12 cellular contexts compared by ENCODE assay signal in genomic region chr4:83552085-83552484, GRCh38. TPM values are rescaled to one million over a fixed set of nuclear protein-coding genes. Genes with fewer than 3 reads are reported as not detected.
DNase-seq lines count a peak whose midpoint lies in the region; ATAC-seq and TF ChIP-seq lines count a peak whose summit lies in the region.
"Had no signal": no experiment of that assay in that cellular context is flagged by ENCODE, and none has a peak within 500 bp of the region (broad histone marks: within the 10 kb centered on the region; RNA-seq: fewer than 3 reads in every experiment).

No MANE protein-coding gene starts in this region.

- no peak for TF ChIP-seq CTCF in HCT116 (IDR thresholded peaks at IDR 0.05 in 2 of 3, conservative IDR thresholded peaks at IDR 0.05 in 1 of 3; ENCODE audit: borderline replicate concordance in 1 of 3, insufficient read depth in 1 of 3, low read depth in 2 of 3, low read length in 2 of 3)
- TF ChIP-seq CTCF in mucosa of descending colon (IDR thresholded peaks at IDR 0.05) = no peak
- no peak for TF ChIP-seq CTCF in adrenal gland (IDR thresholded peaks at IDR 0.05)

- peaks cover 2% of the 10 kb centered on the region for H3K79me1 ChIP-seq in mesenchymal stem cell (replicated peaks; ENCODE audit: low read length, poor library complexity, severe bottlenecking)

- CTCF ChIA-PET in HCT116 (lab: Charles Lee) = no interaction called here

- H3K4me1 ChIP-seq in HCT116 (ENCODE audit: control insufficient read depth in 1 of 2, insufficient read depth in 2 of 2, low read length in 2 of 2) = peaks cover 45 to 81% of the 10 kb centered on the region in 2 experiments
- H3K4me1 ChIP-seq in mesenchymal stem cell (ENCODE audit: control insufficient read depth, insufficient read depth, low read depth, low read length) = peaks cover 5% of the 10 kb centered on the region
- H3K4me1 ChIP-seq in mucosa of descending colon (ENCODE audit: low read depth) = peaks cover 8% of the 10 kb centered on the region
- H3K4me1 ChIP-seq in adrenal gland (replicated peaks in 1 of 2) = peaks cover 0 to 3% of the 10 kb centered on the region in 2 donors

- H3K4ac ChIP-seq in mesenchymal stem cell (ENCODE audit: low read depth in 1 of 2, low read length in 2 of 2) = peak overlapping the region in 1 of 2 experiments; percentile 17

- no peak overlapping the region for H2BK5ac ChIP-seq in mesenchymal stem cell (ENCODE audit: low read depth, low read length, poor library complexity, severe bottlenecking)

- H2BK12ac ChIP-seq in mesenchymal stem cell (ENCODE audit: low read length in 2 of 2) = peak overlapping the region; percentile 29 to 39

- H3K27ac ChIP-seq in HCT116 (ENCODE audit: low read depth, low read length) (no peak overlapping the region), mesenchymal stem cell (ENCODE audit: low read length, poor library complexity, severe bottlenecking) (no peak overlapping the region), adrenal gland (no peak overlapping the region)

- POLR2A ChIA-PET in HCT116 (lab: Charles Lee) = interaction anchor here (0.6 kb wide), 1 partner anchor 16 kb away, joined by 3 read pairs; the partner anchor contains the start of gene GPAT3

- intact Hi-C loops in HCT116 (cut with micrococcal nuclease) = no loop called here
- intact Hi-C loops in mucosa of descending colon (cut with DNase I, micrococcal nuclease) = no loop called here
- intact Hi-C loops in adrenal gland (cut with DNase I) = no loop called here
- intact Hi-C loops in posterior cingulate gyrus (cut with DNase I) = no loop called here

- no peak overlapping the region for H3K4me3 ChIP-seq in HCT116 (replicated peaks in 1 of 2; ENCODE audit: low read depth in 1 of 2, low read length in 2 of 2)
- no peak overlapping the region for H3K4me3 ChIP-seq in mesenchymal stem cell (ENCODE audit: insufficient read depth in 1 of 2, low read depth in 1 of 2, low read length in 2 of 2)
- H3K4me3 ChIP-seq in mucosa of descending colon = no peak overlapping the region
- no peak overlapping the region for H3K4me3 ChIP-seq in adrenal gland

- peak overlapping the region in 1 of 2 experiments; percentile 44 for H3K18ac ChIP-seq in mesenchymal stem cell (ENCODE audit: low read depth in 1 of 2, low read length in 2 of 2)

- DNase-seq in COLO829 (ENCODE audit: low spot score) = peak; percentile 94
- no peak for DNase-seq in HCT116 (ENCODE audit: low read depth, low spot score)
- DNase-seq in UCSD-AML1 (lab: John Stamatoyannopoulos, UW; ENCODE audit: unreplicated experiment) = peak; percentile 10
- peak; percentile 66 for DNase-seq in mesenchymal stem cell
- no peak for DNase-seq in mucosa of descending colon
- no peak for DNase-seq in SK-N-DZ (ENCODE audit: low spot score)
- no peak for DNase-seq in adrenal gland
- no peak for DNase-seq in posterior cingulate gyrus
- DNase-seq: dermis blood vessel endothelial cell; head of caudate nucleus; NCI-H774; stimulated activated CD4-positive, alpha-beta T cell treated with anti-CD3 and anti-CD28 coated beads, Interleukin-4, amount 100 ng/mL, for 24 hours had no signal

- no peaks in the 10 kb centered on the region for H3K36me3 ChIP-seq in HCT116 (ENCODE audit: control insufficient read depth in 1 of 2, insufficient read depth in 2 of 2, low read length in 2 of 2)
- H3K36me3 ChIP-seq in mesenchymal stem cell (ENCODE audit: control insufficient read depth in 1 of 2, insufficient read depth in 2 of 2, low read depth in 1 of 2, low read length in 2 of 2) = no peaks in the 10 kb centered on the region
- no peaks in the 10 kb centered on the region for H3K36me3 ChIP-seq in mucosa of descending colon (ENCODE audit: low read depth)
- no peaks in the 10 kb centered on the region for H3K36me3 ChIP-seq in adrenal gland (replicated peaks in 1 of 2)

- 42% methylated on average over 3 of the region's 3 CpGs for WGBS in mesenchymal stem cell
- WGBS in adrenal gland, 4 donors = 71 to 82% (median 74%) methylated on average over 3 of the region's 3 CpGs

- H4K8ac ChIP-seq in mesenchymal stem cell (ENCODE audit: low read length) = peak overlapping the region; percentile 77

- peak overlapping the region; percentile 64 for H3K4me2 ChIP-seq in HCT116 (ENCODE audit: low read length)
- H3K4me2 ChIP-seq in mesenchymal stem cell (ENCODE audit: low read length, poor library complexity, severe bottlenecking) = no peak overlapping the region

- no peak overlapping the region for H2BK15ac ChIP-seq in mesenchymal stem cell (ENCODE audit: low read depth, poor library complexity, severe bottlenecking)

- H4K20me1 ChIP-seq in HCT116 (ENCODE audit: insufficient read depth) = no peaks in the 10 kb centered on the region

- no peaks in the 10 kb centered on the region for H3K9me2 ChIP-seq in HCT116 (ENCODE audit: insufficient read depth)

- peak overlapping the region; percentile 95 for H2AK5ac ChIP-seq in mesenchymal stem cell (ENCODE audit: low read length, severe bottlenecking)

- RAD21 ChIA-PET in HCT116 (lab: Charles Lee; ENCODE audit: low non-redundant PET in 1 of 2, low total read pairs in 2 of 2, uncharacterized antibody in 2 of 2, unreplicated experiment in 2 of 2) = no interaction called here

- H3K27me3 ChIP-seq in HCT116 (ENCODE audit: insufficient read depth, low read length) (no peaks in the 10 kb centered on the region), mesenchymal stem cell (ENCODE audit: control insufficient read depth in 1 of 2, insufficient read depth in 1 of 2, low read length in 2 of 2) (no peaks in the 10 kb centered on the region), adrenal gland (no peaks in the 10 kb centered on the region)

- TF ChIP-seq POLR2A in HCT116 (IDR thresholded peaks at IDR 0.05; ENCODE audit: borderline replicate concordance, extremely low read depth, insufficient read depth, insufficient read length) = no peak
- TF ChIP-seq POLR2A in adrenal gland (IDR thresholded peaks at IDR 0.05) = no peak

- H3K9ac ChIP-seq in HCT116 (ENCODE audit: low read length) = peak overlapping the region; percentile 1
- peak overlapping the region; percentile 49 for H3K9ac ChIP-seq in mesenchymal stem cell (ENCODE audit: low read length)

- ATAC-seq in HCT116 (peak; percentile 52), mucosa of descending colon (no peak)

- no peak overlapping the region for H2BK120ac ChIP-seq in mesenchymal stem cell (ENCODE audit: low read depth, low read length)

- peak overlapping the region; percentile 61 for H4K91ac ChIP-seq in mesenchymal stem cell (ENCODE audit: low read length)

- no peak overlapping the region for H3K23ac ChIP-seq in mesenchymal stem cell (ENCODE audit: low read length in 2 of 2)

- no peak for TF ChIP-seq RAD21 in HCT116 (IDR thresholded peaks at IDR 0.05; ENCODE audit: low read depth)

- H3K9me3 ChIP-seq in HCT116 (ENCODE audit: control insufficient read depth in 1 of 2, insufficient read depth in 1 of 2, low read depth in 1 of 2, low read length in 2 of 2) (no peaks in the 10 kb centered on the region), mesenchymal stem cell (ENCODE audit: control insufficient read depth, low read length) (no peaks in the 10 kb centered on the region), mucosa of descending colon (no peaks in the 10 kb centered on the region), adrenal gland (replicated peaks in 1 of 3) (peaks cover 0 to 3% (median 0%) of the 10 kb centered on the region in 3 donors)

- no TSS peak for BruUV-seq in HCT116 (replicated peaks; lab: Mats Ljungman, UMichigan)

- no peak overlapping the region for H2AFZ ChIP-seq in HCT116 (ENCODE audit: low read depth, low read length, poor library complexity, severe bottlenecking)
- H2AFZ ChIP-seq in mesenchymal stem cell (ENCODE audit: low read depth, low read length) = no peak overlapping the region

- no peak overlapping the region for H3K14ac ChIP-seq in mesenchymal stem cell (ENCODE audit: low read length in 2 of 2)

- peaks cover 40% of the 10 kb centered on the region for H3K79me2 ChIP-seq in HCT116 (ENCODE audit: insufficient read depth, low read length)

TF ChIP-seq in HCT116, 20 proteins besides CTCF, POLR2A, EP300 and RAD21:
- TF ChIP-seq ZBTB33 (IDR thresholded peaks at IDR 0.05; ENCODE audit: extremely low read depth, insufficient replicate concordance, low read length) (no peak), SP1 (IDR thresholded peaks at IDR 0.05; ENCODE audit: low read depth) (no peak), SIN3A (IDR thresholded peaks at IDR 0.05; ENCODE audit: low read depth) (no peak), MAX (IDR thresholded peaks at IDR 0.05) (no peak), ZNF274 (IDR thresholded peaks at IDR 0.05; ENCODE audit: low read depth, low read length) (no peak), EZH2 (IDR thresholded peaks at IDR 0.05) (no peak), JUND (IDR thresholded peaks at IDR 0.05) (no peak), CBX3 (IDR thresholded peaks at IDR 0.05; ENCODE audit: low read depth) (no peak), ATF3 (IDR thresholded peaks at IDR 0.05) (no peak)

RNA-seq across cellular contexts. Expression of gene GPAT3, which starts 16.2 kb away (rescaled TPM):
- total RNA-seq in HCT116 (2021; ENCODE audit: unreplicated experiment) = 36.7 TPM
- polyA plus RNA-seq in HCT116 (2012) = 12.4 and 18.9 TPM in 2 replicates
- 4.3 TPM for polyA plus RNA-seq in mesenchymal stem cell (2013, experiment 1 of 2)
- 4.1 TPM for polyA plus RNA-seq in mesenchymal stem cell (2013, experiment 2 of 2)
- total RNA-seq in mucosa of descending colon = 10 to 100 TPM; 16.7 to 43.3 (median 26.4) TPM
- polyA plus RNA-seq in SK-N-DZ (2014; cell fraction: cytosol; rRNA removed) = not detected in 2 replicates
- not detected in 2 replicates for polyA plus RNA-seq in SK-N-DZ (2014; cell fraction: nucleus; rRNA removed)
- 1 to 10 TPM in 4 of 8 donors, under 1 TPM in 4; 0.12 to 2.4 (median 0.91) TPM for total RNA-seq in adrenal gland
- 1 to 10 TPM in 1 of 3 donors, under 1 TPM in 2; 0.64 to 4.6 (median 0.75) TPM for polyA plus RNA-seq in adrenal gland

Comparison
In these comparisons a context has a peak if more than half of its experiments do, and no peak if none do; other contexts are left out.
1. DNase-seq: peak in COLO829 (single experiment), UCSD-AML1 (single experiment) and mesenchymal stem cell (single experiment); none in HCT116 (single experiment), mucosa of descending colon (0 of 3), SK-N-DZ (single experiment), adrenal gland (0 of 7) and posterior cingulate gyrus (0 of 10).
2. RNA of gene GPAT3, which starts 16.2 kb away (total RNA-seq): 36.7 TPM in HCT116 (single experiment) and 16.7 to 43.3 TPM in mucosa of descending colon; 0.12 to 2.4 TPM in adrenal gland; every median in the first group is over 4 times any median in the second.